Comparison of ENCODE assay signal across 1 cellular context in the genomic region with DNA sequence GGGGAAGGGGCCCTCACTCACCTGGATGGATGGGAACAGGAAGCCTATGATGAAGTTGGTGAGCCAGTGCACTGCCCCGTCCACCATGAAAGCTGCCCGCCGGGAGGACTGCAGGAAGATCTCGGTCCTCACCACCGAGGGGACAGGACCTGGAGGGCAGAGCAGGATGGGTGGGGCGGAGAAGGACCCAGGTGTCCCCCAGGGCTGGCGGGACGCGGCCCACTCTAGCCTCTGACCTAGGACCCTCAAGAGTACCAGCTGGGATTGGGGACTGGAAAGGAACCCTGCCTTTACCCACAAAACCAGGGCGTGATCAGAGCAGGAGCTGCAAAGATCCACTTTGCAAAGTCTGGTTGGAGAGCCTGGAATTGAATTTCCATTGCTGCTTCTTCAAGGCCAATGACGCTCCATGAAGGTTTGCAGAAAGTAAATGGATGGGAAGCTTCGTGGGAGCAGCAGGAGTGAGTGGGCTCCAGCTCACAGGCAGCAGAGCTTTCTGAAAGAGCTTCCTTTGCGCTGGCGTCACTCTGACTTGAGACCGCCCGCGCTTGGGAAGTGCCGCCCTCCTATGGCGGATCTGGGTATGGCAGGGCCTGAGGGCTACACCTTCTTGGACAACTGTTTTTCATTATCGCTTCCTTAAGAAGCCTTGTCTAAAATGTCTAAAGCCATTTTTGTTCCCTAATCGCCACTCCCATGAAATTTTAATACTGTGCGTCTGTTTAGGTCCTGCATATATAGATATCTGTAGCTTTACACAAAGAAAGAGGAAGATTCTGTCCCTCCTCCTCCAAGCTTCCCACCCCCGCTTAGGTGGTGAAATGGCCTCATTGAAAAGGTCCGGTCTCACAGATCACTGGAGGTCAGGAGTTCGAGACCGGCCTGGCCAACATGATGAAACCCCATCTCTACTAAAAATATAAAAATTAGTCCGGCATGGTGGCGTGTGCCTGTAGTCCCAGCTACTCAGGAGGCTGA.
TF ChIP-seq lines count a peak whose summit lies in the region.

No MANE protein-coding gene starts in this region.

TF ChIP-seq in H1, 55 proteins besides CTCF, POLR2A, EP300 and RAD21:
- TF ChIP-seq, protein P1, sequence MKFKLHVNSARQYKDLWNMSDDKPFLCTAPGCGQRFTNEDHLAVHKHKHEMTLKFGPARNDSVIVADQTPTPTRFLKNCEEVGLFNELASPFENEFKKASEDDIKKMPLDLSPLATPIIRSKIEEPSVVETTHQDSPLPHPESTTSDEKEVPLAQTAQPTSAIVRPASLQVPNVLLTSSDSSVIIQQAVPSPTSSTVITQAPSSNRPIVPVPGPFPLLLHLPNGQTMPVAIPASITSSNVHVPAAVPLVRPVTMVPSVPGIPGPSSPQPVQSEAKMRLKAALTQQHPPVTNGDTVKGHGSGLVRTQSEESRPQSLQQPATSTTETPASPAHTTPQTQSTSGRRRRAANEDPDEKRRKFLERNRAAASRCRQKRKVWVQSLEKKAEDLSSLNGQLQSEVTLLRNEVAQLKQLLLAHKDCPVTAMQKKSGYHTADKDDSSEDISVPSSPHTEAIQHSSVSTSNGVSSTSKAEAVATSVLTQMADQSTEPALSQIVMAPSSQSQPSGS (IDR thresholded peaks at IDR 0.05; ENCODE audit: low read length), result peak; percentile 65; the same call in 1 of the 2 replicates
- peak; percentile 40; the same call in 1 of the 2 replicates for TF ChIP-seq JUND (IDR thresholded peaks at IDR 0.05; ENCODE audit: low read length)
- TF ChIP-seq CREB1 (IDR thresholded peaks at IDR 0.05), result peak; percentile 63
- no peak for TF ChIP-seq ASH2L (IDR thresholded peaks at IDR 0.05; ENCODE audit: low read length)
- no peak for TF ChIP-seq SIX5 (IDR thresholded peaks at IDR 0.05; ENCODE audit: low read depth, low read length)
